8 cellular contexts compared by ENCODE assay signal in the genomic region with DNA sequence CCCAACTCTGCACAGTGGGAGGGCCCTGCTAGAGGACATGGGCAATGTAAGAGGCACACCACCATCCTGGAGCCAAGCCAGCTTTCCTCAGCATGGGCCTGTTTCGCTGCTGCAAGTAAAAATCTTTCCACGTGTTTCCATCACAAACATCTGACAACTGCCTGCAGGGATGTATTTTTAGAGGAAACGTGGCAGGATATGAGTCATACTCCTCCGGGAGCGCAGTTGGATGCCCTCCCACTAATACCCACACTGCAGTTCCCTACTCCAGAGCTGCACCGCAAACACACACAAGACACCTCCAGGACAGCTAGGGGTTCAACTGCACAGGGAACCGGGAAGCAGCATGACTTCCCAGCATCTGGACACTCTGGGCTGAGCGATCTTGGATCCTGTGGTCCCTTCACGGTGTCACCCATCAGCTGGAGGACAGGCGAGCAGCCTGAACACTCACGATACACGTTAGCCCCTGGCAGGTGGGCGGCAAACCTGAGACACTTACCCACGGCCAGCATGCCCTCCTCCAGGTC. TPM values are rescaled to one million over a fixed set of nuclear protein-coding genes. Genes with fewer than 3 reads are reported as not detected.
DNase-seq lines count a peak whose midpoint lies in the region; ATAC-seq, FAIRE-seq and TF ChIP-seq lines count a peak whose summit lies in the region.

No MANE protein-coding gene starts in this region.

- in situ Hi-C loops in HepG2 (cut with HindIII; ENCODE audit: extremely low pct_ligation_motif_present, low pct_unique_long_range_greater_than_20kb), result no loop called here

- POLR2A ChIA-PET in HepG2 (lab: Yijun Ruan, JAX), result no interaction called here

- H3K9me3 ChIP-seq in liver (ENCODE audit: control insufficient read depth in 4 of 4, low read length in 3 of 4) (no peaks in the 10 kb centered on the region), HepG2 (ENCODE audit: low read length) (no peaks in the 10 kb centered on the region)

- no peak overlapping the region for H3K4me3 ChIP-seq in liver (ENCODE audit: low read depth in 1 of 3, low read length in 3 of 3)
- no peak overlapping the region for H3K4me3 ChIP-seq in HepG2 (replicated peaks in 1 of 3; ENCODE audit: insufficient read depth in 1 of 3, low read depth in 2 of 3, low read length in 3 of 3)
- H3K4me3 ChIP-seq in fibroblast of mammary gland (ENCODE audit: control insufficient read depth, low read depth, low read length), result no peak overlapping the region

- WGBS in liver, result 76% methylated on average over 14 of the region's 14 CpGs
- WGBS in HepG2 (ENCODE audit: low lambda C conversion rate), result 91% methylated on average over 7 of the region's 14 CpGs

- H3K4me2 ChIP-seq in HepG2 (ENCODE audit: low read depth, low read length), result no peak overlapping the region

- TF ChIP-seq CTCF in liver (IDR thresholded peaks at IDR 0.05; ENCODE audit: low read depth, low read length, missing input control), result no peak
- TF ChIP-seq CTCF in HepG2 (CRISPR knock-in tag; IDR thresholded peaks at IDR 0.05), result no peak
- no peak for TF ChIP-seq CTCF in fibroblast of mammary gland (conservative IDR thresholded peaks at IDR 0.05; ENCODE audit: control insufficient read depth, insufficient read depth, low read depth, low read length)
- TF ChIP-seq CTCF in omental fat pad (IDR thresholded peaks at IDR 0.05), result no peak

- no peak for FAIRE-seq in HepG2 (lab: Jason Lieb, UNC)

- H3K36me3 ChIP-seq in liver (ENCODE audit: control insufficient read depth in 4 of 4, insufficient read depth in 3 of 4, low read depth in 1 of 4, low read length in 3 of 4) (peaks cover 12 to 68% (median 37%) of the 10 kb centered on the region in 4 donors), HepG2 (replicated peaks in 1 of 2; ENCODE audit: control insufficient read depth in 1 of 2, insufficient read depth in 2 of 2, low read length in 2 of 2) (peaks cover 19 to 55% of the 10 kb centered on the region in 2 experiments; a peak in 4 of 5 replicates)

- no peak overlapping the region for H2AFZ ChIP-seq in HepG2 (ENCODE audit: low read length)

- TF ChIP-seq POLR2A in HepG2 (IDR thresholded peaks at IDR 0.05; ENCODE audit: insufficient read depth in 1 of 2, low read depth in 2 of 2, low read length in 2 of 2), result no peak

- H3K27me3 ChIP-seq in liver (ENCODE audit: control insufficient read depth in 4 of 4, insufficient read depth in 4 of 4, low read length in 3 of 4) (no peaks in the 10 kb centered on the region), HepG2 (ENCODE audit: control insufficient read depth in 1 of 2, insufficient read depth in 2 of 2, low read length in 2 of 2) (no peaks in the 10 kb centered on the region)

- CTCF ChIA-PET in HepG2 (lab: Yijun Ruan, JAX; ENCODE audit: low intra/inter-chr PET ratio, low total read pairs), result no interaction called here

- H3K9ac ChIP-seq in liver (ENCODE audit: low read depth in 1 of 2, low read length in 2 of 2) (no peak overlapping the region), HepG2 (ENCODE audit: insufficient read depth, low read depth, low read length) (no peak overlapping the region)

- no peak for DNase-seq in HepG2 (ENCODE audit: low spot score)
- DNase-seq in SW480 (ENCODE audit: low spot score), result peak; percentile 90
- peak; percentile 99 for DNase-seq in fibroblast of mammary gland (ENCODE audit: low read depth)
- DNase-seq in omental fat pad (ENCODE audit: low spot score), result peak; percentile 75
- no peak for DNase-seq in NCI-H187 (lab: John Stamatoyannopoulos, UW)
- DNase-seq in NCI-H524 (lab: John Stamatoyannopoulos, UW), result no peak

- H3K4me1 ChIP-seq in liver (ENCODE audit: control insufficient read depth in 4 of 4, insufficient read depth in 4 of 4, low read length in 3 of 4), result peaks cover 0 to 3% (median 0%) of the 10 kb centered on the region in 4 donors
- H3K4me1 ChIP-seq in HepG2 (ENCODE audit: insufficient read depth, low read length), result no peaks in the 10 kb centered on the region

- no TSS peak for BruUV-seq in HepG2 (replicated peaks; lab: Mats Ljungman, UMichigan)

- H3K27ac ChIP-seq in liver (ENCODE audit: low read depth in 1 of 2, low read length in 2 of 2), result peak overlapping the region; percentile 9 to 19
- no peak overlapping the region for H3K27ac ChIP-seq in HepG2 (ENCODE audit: extremely low read length, insufficient read depth, low read length)

- no peaks in the 10 kb centered on the region for H3K79me2 ChIP-seq in HepG2 (ENCODE audit: insufficient read depth, low read length)

- TF ChIP-seq RAD21 in liver (IDR thresholded peaks at IDR 0.05) (peak in 1 of 2 donors; percentile 30), HepG2 (CRISPR knock-in tag; IDR thresholded peaks at IDR 0.05) (no peak)

- no peak for TF ChIP-seq EP300 in HepG2 (IDR thresholded peaks at IDR 0.05; ENCODE audit: low read depth in 2 of 2, low read length in 2 of 2)
- no peak for TF ChIP-seq EP300 in HepG2 (CRISPR knock-in tag; IDR thresholded peaks at IDR 0.05; ENCODE audit: borderline replicate concordance)

- intact Hi-C loops in HepG2 (cut with micrococcal nuclease; ENCODE audit: unreplicated experiment), result no loop called here

- no peak for ATAC-seq in HepG2
- ATAC-seq in omental fat pad (ENCODE audit: low FRiP score), result peak; percentile 89
- no peak for ATAC-seq in GM18511 (IDR thresholded peaks at IDR 0.05; ENCODE audit: unreplicated experiment)

- no peaks in the 10 kb centered on the region for H4K20me1 ChIP-seq in HepG2 (ENCODE audit: insufficient read depth, low read length)

TF ChIP-seq in liver, 16 proteins besides CTCF, POLR2A, EP300 and RAD21 (continues in another document):
- TF ChIP-seq, protein P1, sequence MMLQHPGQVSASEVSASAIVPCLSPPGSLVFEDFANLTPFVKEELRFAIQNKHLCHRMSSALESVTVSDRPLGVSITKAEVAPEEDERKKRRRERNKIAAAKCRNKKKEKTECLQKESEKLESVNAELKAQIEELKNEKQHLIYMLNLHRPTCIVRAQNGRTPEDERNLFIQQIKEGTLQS (IDR thresholded peaks at IDR 0.05), result no peak
- TF ChIP-seq GABPA (IDR thresholded peaks at IDR 0.05 in 1 of 2, conservative IDR thresholded peaks at IDR 0.05 in 1 of 2), result no peak

TF ChIP-seq in HepG2, 621 proteins besides CTCF, POLR2A, EP300 and RAD21 (continues in another document):
- TF ChIP-seq TEAD3 (CRISPR knock-in tag; optimal IDR thresholded peaks at IDR 0.05; ENCODE audit: borderline replicate concordance) (no peak), ZNF451 (CRISPR knock-in tag; IDR thresholded peaks at IDR 0.05) (no peak)

RNA-seq across cellular contexts. Expression of a gene that starts 26.1 kb away (rescaled TPM):
- total RNA-seq in liver (under 1 TPM; 0.67 to 0.79 TPM), HepG2 (2016; rRNA removed; fragmentation: Illumina TruSeq; extraction: Trizol) (not detected in 2 replicates), omental fat pad (100 to 1,000 TPM in 1 of 4 donors, 10 to 100 TPM in 3; 18.0 to 116 (median 20.8) TPM)
- polyA plus RNA-seq in liver (1 to 10 TPM; 3.4 to 5.6 TPM), HepG2 (2011; rRNA removed) (not detected in 2 replicates)
- not detected in 2 replicates for total RNA-seq in HepG2 (2016; cell fraction: cytosol; rRNA removed; fragmentation: Illumina TruSeq; extraction: Trizol; ENCODE audit: low read depth)
- total RNA-seq in HepG2 (2016; cell fraction: insoluble cytoplasmic fraction; rRNA removed; fragmentation: Illumina TruSeq; extraction: Trizol), result not detected in 2 replicates
- total RNA-seq in HepG2 (2016; cell fraction: membrane; rRNA removed; fragmentation: Illumina TruSeq; extraction: Trizol), result not detected in 2 replicates
- not detected in 2 replicates for total RNA-seq in HepG2 (2016; cell fraction: nucleus; rRNA removed; fragmentation: Illumina TruSeq; extraction: Trizol)
- polyA plus RNA-seq in HepG2 (2011; cell fraction: cytosol; rRNA removed), result not detected in 2 replicates
- polyA plus RNA-seq in HepG2 (2011; cell fraction: nucleus; rRNA removed), result not detected in 2 replicates
- polyA plus RNA-seq in HepG2 (2012), result not detected in 2 replicates
- polyA plus RNA-seq in HepG2 (2016; cell fraction: cytosol; fragmentation: Illumina TruSeq; extraction: Trizol; ENCODE audit: low read depth), result not detected in 2 replicates
- polyA plus RNA-seq in HepG2 (2016; cell fraction: insoluble cytoplasmic fraction; fragmentation: Illumina TruSeq; extraction: Trizol; ENCODE audit: low read depth), result not detected in 2 replicates
- polyA plus RNA-seq in HepG2 (2016; cell fraction: membrane; fragmentation: Illumina TruSeq; extraction: Trizol; ENCODE audit: low read depth), result not detected in 2 replicates
- not detected in 2 replicates for polyA plus RNA-seq in HepG2 (2016; cell fraction: nucleus; fragmentation: Illumina TruSeq; extraction: Trizol; ENCODE audit: insufficient read depth, low read depth)
- not detected in 2 replicates for polyA minus RNA-seq in HepG2 (2011; rRNA and poly(A)+ RNA removed; ENCODE audit: low replicate concordance)
- polyA minus RNA-seq in HepG2 (2011; cell fraction: cytosol; rRNA and poly(A)+ RNA removed), result not detected in 2 replicates
- polyA minus RNA-seq in HepG2 (2011; cell fraction: nucleus; rRNA and poly(A)+ RNA removed), result not detected in 2 replicates

RNA-seq across cellular contexts. Expression of a gene that starts 46.7 kb away (rescaled TPM):
- total RNA-seq in liver (10 to 100 TPM; 14.0 to 20.9 TPM), HepG2 (2016; rRNA removed; fragmentation: Illumina TruSeq; extraction: Trizol) (51.5 and 63.3 TPM in 2 replicates), omental fat pad (100 to 1,000 TPM; 103 to 148 (median 121) TPM)
- polyA plus RNA-seq in liver (10 to 100 TPM; 28.8 to 40.4 TPM), HepG2 (2011; rRNA removed) (27.4 and 30.6 TPM in 2 replicates)
- total RNA-seq in HepG2 (2016; cell fraction: cytosol; rRNA removed; fragmentation: Illumina TruSeq; extraction: Trizol; ENCODE audit: low read depth), result 20.4 and 29.6 TPM in 2 replicates
- total RNA-seq in HepG2 (2016; cell fraction: insoluble cytoplasmic fraction; rRNA removed; fragmentation: Illumina TruSeq; extraction: Trizol), result 51.1 and 56.9 TPM in 2 replicates
- total RNA-seq in HepG2 (2016; cell fraction: membrane; rRNA removed; fragmentation: Illumina TruSeq; extraction: Trizol), result 45.4 and 46.0 TPM in 2 replicates
- 31.2 and 33.7 TPM in 2 replicates for total RNA-seq in HepG2 (2016; cell fraction: nucleus; rRNA removed; fragmentation: Illumina TruSeq; extraction: Trizol)
- polyA plus RNA-seq in HepG2 (2011; cell fraction: cytosol; rRNA removed), result 26.4 and 31.5 TPM in 2 replicates
- 18.5 and 22.7 TPM in 2 replicates for polyA plus RNA-seq in HepG2 (2011; cell fraction: nucleus; rRNA removed)
- 57.8 and 76.4 TPM in 2 replicates for polyA plus RNA-seq in HepG2 (2012)
- 31.6 and 35.2 TPM in 2 replicates for polyA plus RNA-seq in HepG2 (2016; cell fraction: cytosol; fragmentation: Illumina TruSeq; extraction: Trizol; ENCODE audit: low read depth)
- polyA plus RNA-seq in HepG2 (2016; cell fraction: insoluble cytoplasmic fraction; fragmentation: Illumina TruSeq; extraction: Trizol; ENCODE audit: low read depth), result 68.8 and 94.4 TPM in 2 replicates
- 63.5 and 64.4 TPM in 2 replicates for polyA plus RNA-seq in HepG2 (2016; cell fraction: membrane; fragmentation: Illumina TruSeq; extraction: Trizol; ENCODE audit: low read depth)
- 58.6 and 69.2 TPM in 2 replicates for polyA plus RNA-seq in HepG2 (2016; cell fraction: nucleus; fragmentation: Illumina TruSeq; extraction: Trizol; ENCODE audit: insufficient read depth, low read depth)
- 42.5 and 107 TPM in 2 replicates for polyA minus RNA-seq in HepG2 (2011; rRNA and poly(A)+ RNA removed; ENCODE audit: low replicate concordance)
- 19.4 and 27.8 TPM in 2 replicates for polyA minus RNA-seq in HepG2 (2011; cell fraction: cytosol; rRNA and poly(A)+ RNA removed)
- polyA minus RNA-seq in HepG2 (2011; cell fraction: nucleus; rRNA and poly(A)+ RNA removed), result 20.3 and 20.9 TPM in 2 replicates

Comparison
In these comparisons a context has a peak if more than half of its experiments do, and no peak if none do; other contexts are left out.
1. DNase-seq: peak in SW480 (single experiment), fibroblast of mammary gland (single experiment) and omental fat pad (single experiment); none in HepG2 (single experiment), NCI-H187 (0 of 2) and NCI-H524 (0 of 2).
2. RNA of a gene that starts 26.1 kb away (total RNA-seq): 18.0 to 116 TPM in omental fat pad; 0.67 to 0.79 TPM in liver and not detected in HepG2; every median in the first group is over 10 times any median in the second.